Comparison of ENCODE assay signal across 17 cellular contexts in the genomic region with DNA sequence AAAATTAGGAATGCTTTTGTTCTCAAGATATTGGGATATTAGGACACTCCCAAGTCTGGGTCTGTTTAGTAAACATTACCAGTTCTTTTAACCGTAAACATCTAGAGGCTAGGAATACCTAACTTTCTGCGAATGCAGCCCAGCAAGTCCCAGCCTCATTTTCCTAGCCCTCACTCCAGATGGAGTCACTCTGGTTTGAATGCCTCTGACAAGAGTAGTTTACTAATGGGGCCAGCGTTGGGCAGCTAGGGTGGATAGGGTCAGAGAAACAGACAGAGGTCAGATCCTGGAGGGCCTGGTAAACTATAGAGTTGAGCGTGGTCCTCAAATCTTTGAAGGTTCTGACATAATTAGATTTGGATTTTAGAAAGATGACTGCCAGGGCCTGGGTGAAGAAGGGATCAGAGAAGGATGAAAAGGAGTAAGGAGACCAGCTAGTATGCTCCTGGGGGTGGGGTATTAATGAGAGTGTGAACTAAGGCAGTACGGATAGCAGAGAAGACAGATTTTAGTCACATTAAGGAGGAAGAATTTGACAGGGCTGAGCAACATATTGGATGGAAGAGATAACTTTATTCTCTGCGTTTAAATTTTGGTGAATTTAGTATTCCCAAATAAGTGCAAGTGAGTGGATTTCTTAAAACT. TPM values are rescaled to one million over a fixed set of nuclear protein-coding genes. Genes with fewer than 3 reads are reported as not detected.
DNase-seq lines count a peak whose midpoint lies in the region; ATAC-seq lines count a peak whose summit lies in the region.
"Had no signal": no experiment of that assay in that cellular context is flagged by ENCODE, and none has a peak within 500 bp of the region (broad histone marks: within the 10 kb centered on the region; RNA-seq: fewer than 3 reads in every experiment).

No MANE protein-coding gene starts in this region.

- no peaks in the 10 kb centered on the region for H3K27me3 ChIP-seq in CD4-positive, CD25-positive, alpha-beta regulatory T cell (ENCODE audit: control insufficient read depth, insufficient read depth, low read length)
- no peaks in the 10 kb centered on the region for H3K27me3 ChIP-seq in neuron (ENCODE audit: insufficient read depth, low read length)
- no peaks in the 10 kb centered on the region for H3K27me3 ChIP-seq in CD8-positive, alpha-beta memory T cell (ENCODE audit: insufficient read depth, low read length, poor library complexity, severe bottlenecking)
- H3K27me3 ChIP-seq: colonic mucosa had no signal

- ATAC-seq in CD4-positive, CD25-positive, alpha-beta regulatory T cell (ENCODE audit: low read depth in 2 of 2), result no peak
- ATAC-seq in GM19035 (IDR thresholded peaks at IDR 0.05; ENCODE audit: unreplicated experiment), result no peak
- ATAC-seq: stimulated activated naive CD8-positive, alpha-beta T cell treated with anti-CD3 and anti-CD28 coated beads, Interleukin-15, Interleukin-2, amounts not matched to agents 100 U/mL and 50 U/mL, for 24 hours had no signal

- H3K9me3 Mint-ChIP-seq in CD4-positive, CD25-positive, alpha-beta regulatory T cell, result no peaks in the 10 kb centered on the region
- H3K9me3 Mint-ChIP-seq in CD8-positive, alpha-beta memory T cell, result no peaks in the 10 kb centered on the region

- H3K27ac ChIP-seq in CD4-positive, CD25-positive, alpha-beta regulatory T cell (ENCODE audit: insufficient read depth, low read length, poor library complexity, severe bottlenecking), result no peak overlapping the region
- H3K27ac ChIP-seq in CD8-positive, alpha-beta memory T cell (ENCODE audit: low read depth, low read length), result no peak overlapping the region
- H3K27ac ChIP-seq: colonic mucosa, parathyroid adenoma, PC-9 had no signal

- H3K4me1 Mint-ChIP-seq in CD4-positive, CD25-positive, alpha-beta regulatory T cell, result peaks cover 31 to 49% (median 40%) of the 10 kb centered on the region in 4 donors
- peaks cover 32 to 55% (median 53%) of the 10 kb centered on the region in 3 donors for H3K4me1 Mint-ChIP-seq in CD8-positive, alpha-beta memory T cell

- peaks cover 14% of the 10 kb centered on the region for H3K4me1 ChIP-seq in CD4-positive, CD25-positive, alpha-beta regulatory T cell (ENCODE audit: control insufficient read depth, insufficient read depth, low read length, poor library complexity, severe bottlenecking)
- peaks cover 40% of the 10 kb centered on the region for H3K4me1 ChIP-seq in neuron (ENCODE audit: insufficient read depth, low read length)
- peaks cover 8% of the 10 kb centered on the region for H3K4me1 ChIP-seq in CD8-positive, alpha-beta memory T cell (ENCODE audit: insufficient read depth, low read length)
- H3K4me1 ChIP-seq: colonic mucosa had no signal

- H3K36me3 Mint-ChIP-seq in CD4-positive, CD25-positive, alpha-beta regulatory T cell, result peaks cover 8% of the 10 kb centered on the region
- peaks cover 0 to 2% (median 1%) of the 10 kb centered on the region in 3 donors for H3K36me3 Mint-ChIP-seq in CD8-positive, alpha-beta memory T cell

- H3K9me3 ChIP-seq in CD4-positive, CD25-positive, alpha-beta regulatory T cell (ENCODE audit: control insufficient read depth in 2 of 2, low read length in 2 of 2), result no peaks in the 10 kb centered on the region
- H3K9me3 ChIP-seq in neuron (ENCODE audit: low read length), result no peaks in the 10 kb centered on the region
- H3K9me3 ChIP-seq in CD8-positive, alpha-beta memory T cell (ENCODE audit: low read length), result no peaks in the 10 kb centered on the region
- H3K9me3 ChIP-seq: colonic mucosa had no signal

- POLR2A ChIA-PET in CD8-positive, alpha-beta memory T cell (lab: Charles Lee), result no interaction called here

- no peak overlapping the region for H3K4me3 Mint-ChIP-seq in CD4-positive, CD25-positive, alpha-beta regulatory T cell
- no peak overlapping the region for H3K4me3 Mint-ChIP-seq in CD8-positive, alpha-beta memory T cell

- H3K27ac Mint-ChIP-seq in CD4-positive, CD25-positive, alpha-beta regulatory T cell, result peak overlapping the region in 2 of 3 donors; percentile 2 to 3
- H3K27ac Mint-ChIP-seq in CD8-positive, alpha-beta memory T cell, result peak overlapping the region in 1 of 8 donors; percentile 26

- DNase-seq in CD4-positive, CD25-positive, alpha-beta regulatory T cell, result no peak
- DNase-seq in NCI-H82 treated with DMSO at 0.1 percent for 48 hours (lab: John Stamatoyannopoulos, UW; ENCODE audit: unreplicated experiment) (peak; percentile 55), ecto neural progenitor cell (ENCODE audit: low spot score) (peak; percentile 56), DMS53 treated with DMSO at 0.1 percent for 48 hours (lab: John Stamatoyannopoulos, UW; ENCODE audit: unreplicated experiment) (no peak)
- no peak for DNase-seq in effector CD4-positive, alpha-beta T cell
- no peak for DNase-seq in CD8-positive, alpha-beta memory T cell
- DNase-seq: activated effector memory CD4-positive, alpha-beta T cell treated with Interleukin-2 at 50 U/mL for 16 hours; amygdala; colonic mucosa; erythroblast; NCI-H146; NCI-H510A; PC-9; stimulated activated naive CD8-positive, alpha-beta T cell treated with anti-CD3 and anti-CD28 coated beads, Interleukin-15, Interleukin-2, amounts not matched to agents 100 U/mL and 50 U/mL, for 24 hours had no signal

- H3K27me3 Mint-ChIP-seq in CD4-positive, CD25-positive, alpha-beta regulatory T cell, result no peaks in the 10 kb centered on the region
- H3K27me3 Mint-ChIP-seq in CD8-positive, alpha-beta memory T cell, result peaks cover 0 to 1% of the 10 kb centered on the region in 2 donors

- H3K4me3 ChIP-seq in CD4-positive, CD25-positive, alpha-beta regulatory T cell (ENCODE audit: low read depth, low read length), result no peak overlapping the region
- H3K4me3 ChIP-seq in neuron (ENCODE audit: low read length), result peak overlapping the region; percentile 2
- no peak overlapping the region for H3K4me3 ChIP-seq in CD8-positive, alpha-beta memory T cell (ENCODE audit: low read length)
- H3K4me3 ChIP-seq: colonic mucosa, PC-9 had no signal

- H2AFZ ChIP-seq in neuron (ENCODE audit: low read depth, low read length), result no peak overlapping the region
- H2AFZ ChIP-seq: parathyroid adenoma, PC-9 had no signal

- no peaks in the 10 kb centered on the region for H3K36me3 ChIP-seq in CD4-positive, CD25-positive, alpha-beta regulatory T cell (ENCODE audit: control insufficient read depth, insufficient read depth, low read length)
- H3K36me3 ChIP-seq in neuron (ENCODE audit: insufficient read depth, low read length), result no peaks in the 10 kb centered on the region
- H3K36me3 ChIP-seq in CD8-positive, alpha-beta memory T cell (ENCODE audit: insufficient read depth, low read length), result no peaks in the 10 kb centered on the region
- H3K36me3 ChIP-seq: colonic mucosa had no signal

- CTCF ChIA-PET in CD8-positive, alpha-beta memory T cell (lab: Charles Lee), result no interaction called here

RNA-seq across cellular contexts. Expression of a gene that starts 53.7 kb away (rescaled TPM):
- 26.2 TPM for total RNA-seq in CD4-positive, CD25-positive, alpha-beta regulatory T cell
- 1 to 10 TPM; 4.0 to 8.2 (median 4.8) TPM for polyA plus RNA-seq in CD4-positive, CD25-positive, alpha-beta regulatory T cell
- total RNA-seq in CD8-positive, alpha-beta memory T cell, result 1 to 10 TPM; 6.1 to 7.1 TPM
- 3.9 TPM for polyA plus RNA-seq in CD8-positive, alpha-beta memory T cell

Comparison
In these comparisons a context has a peak if more than half of its experiments do, and no peak if none do; other contexts are left out.
1. DNase-seq: peak in NCI-H82 treated with DMSO at 0.1 percent for 48 hours (single experiment) and ecto neural progenitor cell (single experiment); none in CD4-positive, CD25-positive, alpha-beta regulatory T cell (0 of 3), effector CD4-positive, alpha-beta T cell (single experiment), DMS53 treated with DMSO at 0.1 percent for 48 hours (single experiment) and CD8-positive, alpha-beta memory T cell (0 of 5).